ENCODE assay signal across 8 cellular contexts in the genomic region with DNA sequence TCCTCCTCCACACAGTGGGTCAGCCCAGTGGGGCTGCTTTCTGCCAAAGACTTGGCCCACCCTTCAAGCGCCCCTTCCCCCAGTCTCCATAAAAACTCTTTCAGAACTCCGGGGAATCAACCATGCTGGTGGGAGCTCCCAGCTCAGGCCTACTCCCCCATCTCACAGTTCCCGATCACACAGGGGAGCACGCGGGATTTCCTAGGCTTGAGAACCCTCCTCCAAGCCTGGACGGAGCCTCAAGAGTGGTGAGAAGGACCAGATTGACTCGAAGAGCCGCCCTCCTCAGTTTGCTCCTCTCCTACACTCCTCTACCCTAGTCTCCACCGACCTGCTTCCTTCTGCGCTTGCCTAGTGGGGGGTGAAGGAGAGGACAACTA.
DNase-seq lines count a peak whose midpoint lies in the region; ATAC-seq, FAIRE-seq and TF ChIP-seq lines count a peak whose summit lies in the region.

No MANE protein-coding gene starts in this region.

- TF ChIP-seq EP300 in SK-N-SH (IDR thresholded peaks at IDR 0.05; ENCODE audit: borderline replicate concordance in 1 of 2, low read depth in 1 of 2, low read length in 1 of 2) = no peak
- no peak for TF ChIP-seq EP300 in suprapubic skin (IDR thresholded peaks at IDR 0.05)

- H3K4me1 ChIP-seq in SK-N-SH (ENCODE audit: control insufficient read depth in 1 of 2, insufficient read depth in 2 of 2, low read depth in 1 of 2, low read length in 1 of 2) (peaks cover 0 to 5% of the 10 kb centered on the region in 2 experiments; a peak in 1 of 4 replicates), adipocyte (ENCODE audit: control insufficient read depth, insufficient read depth, low read length) (no peaks in the 10 kb centered on the region), iPS-20b (ENCODE audit: insufficient read depth, low read length) (no peaks in the 10 kb centered on the region), suprapubic skin (peaks cover 7% of the 10 kb centered on the region)

- peak overlapping the region; percentile 51 to 57 for H3K4me3 ChIP-seq in SK-N-SH (ENCODE audit: low read depth in 2 of 2, low read length in 1 of 2)
- peak overlapping the region; percentile 71 for H3K4me3 ChIP-seq in adipocyte (ENCODE audit: low read length)
- H3K4me3 ChIP-seq in iPS-20b (ENCODE audit: low read length) = peak overlapping the region; percentile 64; the same call in 1 of the 2 replicates
- peak overlapping the region; percentile 51 for H3K4me3 ChIP-seq in suprapubic skin

- no peaks in the 10 kb centered on the region for H3K9me3 ChIP-seq in SK-N-SH
- no peaks in the 10 kb centered on the region for H3K9me3 ChIP-seq in adipocyte (ENCODE audit: control insufficient read depth, low read length)
- no peaks in the 10 kb centered on the region for H3K9me3 ChIP-seq in iPS-20b (ENCODE audit: insufficient read depth, low read depth, low read length)
- no peaks in the 10 kb centered on the region for H3K9me3 ChIP-seq in suprapubic skin

- DNase-seq in SK-N-SH (no peak), adipocyte (ENCODE audit: low read depth) (no peak), suprapubic skin (ENCODE audit: low spot score in 2 of 2) (no peak), H54 (ENCODE audit: insufficient read length, low spot score) (no peak)
- no peak for DNase-seq in stimulated activated CD4-positive, alpha-beta T cell treated with anti-CD3 and anti-CD28 coated beads, Interleukin-4, amount 100 ng/mL, for 24 hours

- TF ChIP-seq CTCF in SK-N-SH (IDR thresholded peaks at IDR 0.05) = no peak
- no peak for TF ChIP-seq CTCF in suprapubic skin (IDR thresholded peaks at IDR 0.05)

- H3K79me2 ChIP-seq in SK-N-SH (ENCODE audit: insufficient read depth) = no peaks in the 10 kb centered on the region

- H3K36me3 ChIP-seq in SK-N-SH (replicated peaks in 1 of 2; ENCODE audit: control insufficient read depth in 1 of 2, insufficient read depth in 2 of 2, low read length in 1 of 2) = no peaks in the 10 kb centered on the region
- peaks cover 4% of the 10 kb centered on the region for H3K36me3 ChIP-seq in adipocyte (ENCODE audit: control insufficient read depth, insufficient read depth, low read length, severe bottlenecking)
- H3K36me3 ChIP-seq in iPS-20b (ENCODE audit: insufficient read depth, low read depth, low read length) = no peaks in the 10 kb centered on the region
- no peaks in the 10 kb centered on the region for H3K36me3 ChIP-seq in suprapubic skin

- H4K20me1 ChIP-seq in SK-N-SH (ENCODE audit: insufficient read depth) = no peaks in the 10 kb centered on the region

- WGBS in SK-N-SH (ENCODE audit: low lambda C conversion rate) = 44% methylated on average over 5 of the region's 10 CpGs
- WGBS in suprapubic skin = 71% methylated on average over 10 of the region's 10 CpGs

- CTCF ChIA-PET in SK-N-SH (lab: Yijun Ruan, JAX) = interaction anchor here (1.0 to 4.3 kb wide), 3 partner anchors 10 to 44 kb away, joined by 3 to 36 read pairs (median 6); no protein-coding TSS in a partner anchor

- peak overlapping the region; percentile 76 for H3K4me2 ChIP-seq in SK-N-SH

- H3K9ac ChIP-seq in SK-N-SH (peak overlapping the region; percentile 53), adipocyte (ENCODE audit: low read length) (peak overlapping the region; percentile 57), iPS-20b (ENCODE audit: low read depth, low read length) (peak overlapping the region; percentile 15; the same call in 1 of the 2 replicates)

- H2AFZ ChIP-seq in SK-N-SH (ENCODE audit: low read depth) = peak overlapping the region; percentile 87

- H3K27me3 ChIP-seq in SK-N-SH (ENCODE audit: insufficient read depth) (peaks cover 14% of the 10 kb centered on the region; the same call in 1 of the 2 replicates), adipocyte (replicated peaks; ENCODE audit: control insufficient read depth, insufficient read depth, low read length) (peaks cover 6% of the 10 kb centered on the region), iPS-20b (ENCODE audit: insufficient read depth, low read length) (peaks cover 15% of the 10 kb centered on the region), suprapubic skin (no peaks in the 10 kb centered on the region)

- POLR2A ChIA-PET in SK-N-SH (lab: Yijun Ruan, JAX) = interaction anchor here (1.7 kb wide), 1 partner anchor 116 kb away, joined by 5 read pairs; the partner anchor contains the start of gene SLC16A2

- FAIRE-seq in H54 (lab: Jason Lieb, UNC) = no peak

- no peak for TF ChIP-seq RAD21 in SK-N-SH (IDR thresholded peaks at IDR 0.05; ENCODE audit: low read length)

- peaks cover 9% of the 10 kb centered on the region for H3F3A ChIP-seq in SK-N-SH (replicated peaks; ENCODE audit: insufficient read depth)

- H3K9me2 ChIP-seq in SK-N-SH = no peaks in the 10 kb centered on the region

- H3K27ac ChIP-seq in SK-N-SH (ENCODE audit: low read depth in 2 of 2, low read length in 1 of 2) = peak overlapping the region; percentile 38 to 72; a peak in 3 of 4 replicates
- H3K27ac ChIP-seq in iPS-20b (ENCODE audit: low read length) = no peak overlapping the region
- H3K27ac ChIP-seq in suprapubic skin = peak overlapping the region; percentile 71

- ATAC-seq in SK-N-SH treated with all-trans-retinoic acid at 6 μM for 48 hours (no peak; the same call in 2 of the 3 replicates), HG03108 (IDR thresholded peaks at IDR 0.05; ENCODE audit: unreplicated experiment) (no peak)

- no peak for TF ChIP-seq POLR2A in suprapubic skin (IDR thresholded peaks at IDR 0.05)
- TF ChIP-seq POLR2A in H54 (IDR thresholded peaks at IDR 0.05; ENCODE audit: low read depth, low read length) = no peak

TF ChIP-seq in SK-N-SH, 30 proteins besides CTCF, POLR2A, EP300 and RAD21:
- TF ChIP-seq RCOR1 (IDR thresholded peaks at IDR 0.05; ENCODE audit: low read length) (no peak), GATA2 (CRISPR knock-in tag; IDR thresholded peaks at IDR 0.05) (no peak), POLR2AphosphoS5 (IDR thresholded peaks at IDR 0.05; ENCODE audit: low read depth, low read length) (no peak)
- TF ChIP-seq, protein P1, sequence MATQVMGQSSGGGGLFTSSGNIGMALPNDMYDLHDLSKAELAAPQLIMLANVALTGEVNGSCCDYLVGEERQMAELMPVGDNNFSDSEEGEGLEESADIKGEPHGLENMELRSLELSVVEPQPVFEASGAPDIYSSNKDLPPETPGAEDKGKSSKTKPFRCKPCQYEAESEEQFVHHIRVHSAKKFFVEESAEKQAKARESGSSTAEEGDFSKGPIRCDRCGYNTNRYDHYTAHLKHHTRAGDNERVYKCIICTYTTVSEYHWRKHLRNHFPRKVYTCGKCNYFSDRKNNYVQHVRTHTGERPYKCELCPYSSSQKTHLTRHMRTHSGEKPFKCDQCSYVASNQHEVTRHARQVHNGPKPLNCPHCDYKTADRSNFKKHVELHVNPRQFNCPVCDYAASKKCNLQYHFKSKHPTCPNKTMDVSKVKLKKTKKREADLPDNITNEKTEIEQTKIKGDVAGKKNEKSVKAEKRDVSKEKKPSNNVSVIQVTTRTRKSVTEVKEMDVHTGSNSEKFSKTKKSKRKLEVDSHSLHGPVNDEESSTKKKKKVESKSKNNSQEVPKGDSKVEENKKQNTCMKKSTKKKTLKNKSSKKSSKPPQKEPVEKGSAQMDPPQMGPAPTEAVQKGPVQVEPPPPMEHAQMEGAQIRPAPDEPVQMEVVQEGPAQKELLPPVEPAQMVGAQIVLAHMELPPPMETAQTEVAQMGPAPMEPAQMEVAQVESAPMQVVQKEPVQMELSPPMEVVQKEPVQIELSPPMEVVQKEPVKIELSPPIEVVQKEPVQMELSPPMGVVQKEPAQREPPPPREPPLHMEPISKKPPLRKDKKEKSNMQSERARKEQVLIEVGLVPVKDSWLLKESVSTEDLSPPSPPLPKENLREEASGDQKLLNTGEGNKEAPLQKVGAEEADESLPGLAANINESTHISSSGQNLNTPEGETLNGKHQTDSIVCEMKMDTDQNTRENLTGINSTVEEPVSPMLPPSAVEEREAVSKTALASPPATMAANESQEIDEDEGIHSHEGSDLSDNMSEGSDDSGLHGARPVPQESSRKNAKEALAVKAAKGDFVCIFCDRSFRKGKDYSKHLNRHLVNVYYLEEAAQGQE (IDR thresholded peaks at IDR 0.05; ENCODE audit: low read depth, low read length) = no peak

TF ChIP-seq in SK-N-SH treated with all-trans-retinoic acid at 6 μM for 48 hours, 23 proteins besides CTCF, POLR2A, EP300 and RAD21:
- TF ChIP-seq ZC3H10 (CRISPR knock-in tag; IDR thresholded peaks at IDR 0.05) (no peak), POU6F1 (CRISPR knock-in tag; IDR thresholded peaks at IDR 0.05; ENCODE audit: borderline replicate concordance, low read depth) (no peak)
